ENCODE assay signal across 12 cellular contexts in the genomic region with DNA sequence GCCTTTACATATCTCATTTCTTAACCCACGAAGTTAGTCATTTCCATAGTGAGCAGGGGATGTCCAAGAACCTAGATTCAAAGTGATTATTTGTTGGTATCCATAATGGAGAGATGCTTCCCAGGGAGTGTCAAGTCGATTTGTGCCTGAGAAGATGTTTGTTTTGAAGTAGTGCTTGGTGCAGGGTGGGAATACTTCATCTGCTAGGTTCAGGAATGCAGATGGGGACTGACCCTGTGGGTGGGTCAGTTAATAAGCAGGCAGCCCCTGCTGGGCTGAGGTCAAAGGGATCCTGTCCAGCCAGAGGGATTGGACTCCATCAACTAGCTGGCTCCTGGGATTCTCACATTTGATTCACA. TPM values are rescaled to one million over a fixed set of nuclear protein-coding genes. Genes with fewer than 3 reads are reported as not detected.
A peak's percentile ranks its signal among the peaks of the same experiment; 100 is the strongest.
DNase-seq lines count a peak whose midpoint lies in the region; TF ChIP-seq lines count a peak whose summit lies in the region.
"Had no signal": no experiment of that assay in that cellular context is flagged by ENCODE, and none has a peak within 500 bp of the region (broad histone marks: within the 10 kb centered on the region; RNA-seq: fewer than 3 reads in every experiment).

No MANE protein-coding gene starts in this region.

- H3K4me3 ChIP-seq in Peyer's patch (no peak overlapping the region), coronary artery (no peak overlapping the region), tibial artery (no peak overlapping the region)

- peak overlapping the region; percentile 95 to 98 (median 96) for H3K27ac Mint-ChIP-seq in nephron

- no peaks in the 10 kb centered on the region for H3K9me3 Mint-ChIP-seq in nephron
- H3K9me3 Mint-ChIP-seq: CD4-positive, alpha-beta memory T cell had no signal

- H3K9me3 ChIP-seq in Peyer's patch (no peaks in the 10 kb centered on the region), tibial artery (no peaks in the 10 kb centered on the region)

- H3K4me3 Mint-ChIP-seq in nephron, result peak overlapping the region in 2 of 3 experiments; percentile 33 to 50
- H3K4me3 Mint-ChIP-seq: CD4-positive, alpha-beta memory T cell had no signal

- H3K27ac ChIP-seq in Peyer's patch (peak overlapping the region in 3 of 4 donors; percentile 15 to 57 (median 26)), coronary artery (peak overlapping the region; percentile 53 to 75), tibial artery (peak overlapping the region; percentile 60 to 61)
- H3K27ac ChIP-seq: WERI-Rb-1 had no signal

- H3K27me3 Mint-ChIP-seq in nephron (ENCODE audit: low read depth), result no peaks in the 10 kb centered on the region
- H3K27me3 Mint-ChIP-seq: CD4-positive, alpha-beta memory T cell had no signal

- H3K4me1 ChIP-seq in Peyer's patch, result peaks cover 0 to 53% (median 9%) of the 10 kb centered on the region in 4 donors
- H3K4me1 ChIP-seq in tibial artery, result peaks cover 0 to 80% (median 54%) of the 10 kb centered on the region in 4 donors

- peaks cover 78% of the 10 kb centered on the region for H3K4me1 Mint-ChIP-seq in nephron
- H3K4me1 Mint-ChIP-seq: CD4-positive, alpha-beta memory T cell had no signal

- no peak for DNase-seq in Peyer's patch
- no peak for DNase-seq in coronary artery (ENCODE audit: low spot score)
- DNase-seq in tibial artery, result no peak
- no peak for DNase-seq in GM13976 (ENCODE audit: low spot score)
- no peak for DNase-seq in activated CD4-positive, alpha-beta T cell treated with anti-CD3 and anti-CD28 coated beads for 4 hours
- no peak for DNase-seq in DMS114 treated with DMSO at 0.1 percent for 48 hours (lab: John Stamatoyannopoulos, UW; ENCODE audit: unreplicated experiment)
- DNase-seq in NCI-H1930 (lab: John Stamatoyannopoulos, UW), result no peak
- DNase-seq: activated T-cell treated with anti-CD3 and anti-CD28 coated beads for 4 hours; anterior cingulate cortex; CD4-positive, alpha-beta memory T cell; WERI-Rb-1 had no signal

- peaks cover 24% of the 10 kb centered on the region for H3K36me3 Mint-ChIP-seq in nephron (ENCODE audit: low read depth)
- H3K36me3 Mint-ChIP-seq: CD4-positive, alpha-beta memory T cell had no signal

- H3K36me3 ChIP-seq in Peyer's patch, result no peaks in the 10 kb centered on the region
- no peaks in the 10 kb centered on the region for H3K36me3 ChIP-seq in tibial artery
- H3K36me3 ChIP-seq: WERI-Rb-1 had no signal

- TF ChIP-seq CTCF in Peyer's patch (IDR thresholded peaks at IDR 0.05), result no peak
- no peak for TF ChIP-seq CTCF in coronary artery (IDR thresholded peaks at IDR 0.05)
- no peak for TF ChIP-seq CTCF in nephron (IDR thresholded peaks at IDR 0.05; ENCODE audit: unreplicated experiment in 3 of 3)
- TF ChIP-seq CTCF in tibial artery (IDR thresholded peaks at IDR 0.05), result no peak
- no peak for TF ChIP-seq CTCF in GM13976 (IDR thresholded peaks at IDR 0.05; ENCODE audit: borderline replicate concordance, control extremely low read depth, extremely low read depth, insufficient read depth, missing control alignments)

- in situ Hi-C loops in GM13976 (cut with MboI; ENCODE audit: low sequenced_read_pairs, unreplicated experiment), result no loop called here

- TF ChIP-seq POLR2A in Peyer's patch (IDR thresholded peaks at IDR 0.05), result no peak

- no peaks in the 10 kb centered on the region for H3K27me3 ChIP-seq in Peyer's patch
- no peaks in the 10 kb centered on the region for H3K27me3 ChIP-seq in tibial artery

- intact Hi-C loops in tibial artery (cut with DNase I; ENCODE audit: low total_unique reads), result no loop called here

RNA-seq across cellular contexts. Expression of gene VILL, which starts 44.1 kb away (rescaled TPM):
- 100 to 1,000 TPM in 3 of 4 donors, 10 to 100 TPM in 1; 59.4 to 309 (median 230) TPM for total RNA-seq in Peyer's patch
